In the genomic region with DNA sequence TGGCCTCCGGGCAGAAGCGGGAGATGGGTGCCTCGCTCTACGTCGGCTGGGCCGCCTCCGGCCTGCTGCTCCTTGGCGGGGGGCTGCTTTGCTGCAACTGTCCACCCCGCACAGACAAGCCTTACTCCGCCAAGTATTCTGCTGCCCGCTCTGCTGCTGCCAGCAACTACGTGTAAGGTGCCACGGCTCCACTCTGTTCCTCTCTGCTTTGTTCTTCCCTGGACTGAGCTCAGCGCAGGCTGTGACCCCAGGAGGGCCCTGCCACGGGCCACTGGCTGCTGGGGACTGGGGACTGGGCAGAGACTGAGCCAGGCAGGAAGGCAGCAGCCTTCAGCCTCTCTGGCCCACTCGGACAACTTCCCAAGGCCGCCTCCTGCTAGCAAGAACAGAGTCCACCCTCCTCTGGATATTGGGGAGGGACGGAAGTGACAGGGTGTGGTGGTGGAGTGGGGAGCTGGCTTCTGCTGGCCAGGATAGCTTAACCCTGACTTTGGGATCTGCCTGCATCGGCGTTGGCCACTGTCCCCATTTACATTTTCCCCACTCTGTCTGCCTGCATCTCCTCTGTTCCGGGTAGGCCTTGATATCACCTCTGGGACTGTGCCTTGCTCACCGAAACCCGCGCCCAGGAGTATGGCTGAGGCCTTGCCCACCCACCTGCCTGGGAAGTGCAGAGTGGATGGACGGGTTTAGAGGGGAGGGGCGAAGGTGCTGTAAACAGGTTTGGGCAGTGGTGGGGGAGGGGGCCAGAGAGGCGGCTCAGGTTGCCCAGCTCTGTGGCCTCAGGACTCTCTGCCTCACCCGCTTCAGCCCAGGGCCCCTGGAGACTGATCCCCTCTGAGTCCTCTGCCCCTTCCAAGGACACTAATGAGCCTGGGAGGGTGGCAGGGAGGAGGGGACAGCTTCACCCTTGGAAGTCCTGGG, we compare ENCODE assay signal across 1 cellular context.
TF ChIP-seq lines count a peak whose summit lies in the region.

No MANE protein-coding gene starts in this region.

TF ChIP-seq in SK-N-SH, 30 proteins besides CTCF, POLR2A, EP300 and RAD21 (continued from another document):
- TF ChIP-seq, protein P1, sequence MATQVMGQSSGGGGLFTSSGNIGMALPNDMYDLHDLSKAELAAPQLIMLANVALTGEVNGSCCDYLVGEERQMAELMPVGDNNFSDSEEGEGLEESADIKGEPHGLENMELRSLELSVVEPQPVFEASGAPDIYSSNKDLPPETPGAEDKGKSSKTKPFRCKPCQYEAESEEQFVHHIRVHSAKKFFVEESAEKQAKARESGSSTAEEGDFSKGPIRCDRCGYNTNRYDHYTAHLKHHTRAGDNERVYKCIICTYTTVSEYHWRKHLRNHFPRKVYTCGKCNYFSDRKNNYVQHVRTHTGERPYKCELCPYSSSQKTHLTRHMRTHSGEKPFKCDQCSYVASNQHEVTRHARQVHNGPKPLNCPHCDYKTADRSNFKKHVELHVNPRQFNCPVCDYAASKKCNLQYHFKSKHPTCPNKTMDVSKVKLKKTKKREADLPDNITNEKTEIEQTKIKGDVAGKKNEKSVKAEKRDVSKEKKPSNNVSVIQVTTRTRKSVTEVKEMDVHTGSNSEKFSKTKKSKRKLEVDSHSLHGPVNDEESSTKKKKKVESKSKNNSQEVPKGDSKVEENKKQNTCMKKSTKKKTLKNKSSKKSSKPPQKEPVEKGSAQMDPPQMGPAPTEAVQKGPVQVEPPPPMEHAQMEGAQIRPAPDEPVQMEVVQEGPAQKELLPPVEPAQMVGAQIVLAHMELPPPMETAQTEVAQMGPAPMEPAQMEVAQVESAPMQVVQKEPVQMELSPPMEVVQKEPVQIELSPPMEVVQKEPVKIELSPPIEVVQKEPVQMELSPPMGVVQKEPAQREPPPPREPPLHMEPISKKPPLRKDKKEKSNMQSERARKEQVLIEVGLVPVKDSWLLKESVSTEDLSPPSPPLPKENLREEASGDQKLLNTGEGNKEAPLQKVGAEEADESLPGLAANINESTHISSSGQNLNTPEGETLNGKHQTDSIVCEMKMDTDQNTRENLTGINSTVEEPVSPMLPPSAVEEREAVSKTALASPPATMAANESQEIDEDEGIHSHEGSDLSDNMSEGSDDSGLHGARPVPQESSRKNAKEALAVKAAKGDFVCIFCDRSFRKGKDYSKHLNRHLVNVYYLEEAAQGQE (IDR thresholded peaks at IDR 0.05; ENCODE audit: low read depth, low read length), result no peak
- TF ChIP-seq MXI1 (IDR thresholded peaks at IDR 0.05; ENCODE audit: low read depth, low read length) (no peak), FOXJ3 (CRISPR knock-in tag; IDR thresholded peaks at IDR 0.05) (no peak), RXRA (IDR thresholded peaks at IDR 0.05; ENCODE audit: borderline replicate concordance, low read depth) (no peak), TEAD4 (IDR thresholded peaks at IDR 0.05; ENCODE audit: borderline replicate concordance, insufficient read depth) (no peak), JUND (IDR thresholded peaks at IDR 0.05) (no peak), TCF12 (IDR thresholded peaks at IDR 0.05) (no peak), YY1 (IDR thresholded peaks at IDR 0.05; ENCODE audit: low read depth) (no peak), NFIC (IDR thresholded peaks at IDR 0.05; ENCODE audit: borderline replicate concordance) (no peak), RCOR1 (IDR thresholded peaks at IDR 0.05; ENCODE audit: low read length) (no peak), GABPA (IDR thresholded peaks at IDR 0.05; ENCODE audit: low read depth) (no peak), TAF1 (IDR thresholded peaks at IDR 0.05; ENCODE audit: borderline replicate concordance, low read depth, low read length) (no peak)
- TF ChIP-seq, protein P2, sequence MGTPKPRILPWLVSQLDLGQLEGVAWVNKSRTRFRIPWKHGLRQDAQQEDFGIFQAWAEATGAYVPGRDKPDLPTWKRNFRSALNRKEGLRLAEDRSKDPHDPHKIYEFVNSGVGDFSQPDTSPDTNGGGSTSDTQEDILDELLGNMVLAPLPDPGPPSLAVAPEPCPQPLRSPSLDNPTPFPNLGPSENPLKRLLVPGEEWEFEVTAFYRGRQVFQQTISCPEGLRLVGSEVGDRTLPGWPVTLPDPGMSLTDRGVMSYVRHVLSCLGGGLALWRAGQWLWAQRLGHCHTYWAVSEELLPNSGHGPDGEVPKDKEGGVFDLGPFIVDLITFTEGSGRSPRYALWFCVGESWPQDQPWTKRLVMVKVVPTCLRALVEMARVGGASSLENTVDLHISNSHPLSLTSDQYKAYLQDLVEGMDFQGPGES (IDR thresholded peaks at IDR 0.05; ENCODE audit: low read depth, low read length), result no peak
- TF ChIP-seq, protein P3, sequence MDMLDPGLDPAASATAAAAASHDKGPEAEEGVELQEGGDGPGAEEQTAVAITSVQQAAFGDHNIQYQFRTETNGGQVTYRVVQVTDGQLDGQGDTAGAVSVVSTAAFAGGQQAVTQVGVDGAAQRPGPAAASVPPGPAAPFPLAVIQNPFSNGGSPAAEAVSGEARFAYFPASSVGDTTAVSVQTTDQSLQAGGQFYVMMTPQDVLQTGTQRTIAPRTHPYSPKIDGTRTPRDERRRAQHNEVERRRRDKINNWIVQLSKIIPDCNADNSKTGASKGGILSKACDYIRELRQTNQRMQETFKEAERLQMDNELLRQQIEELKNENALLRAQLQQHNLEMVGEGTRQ (IDR thresholded peaks at IDR 0.05; ENCODE audit: borderline replicate concordance, low read depth, low read length), result no peak
